Comparison of ENCODE assay signal across 20 cellular contexts in genomic region chr6:13831623-13832022, GRCh38. TPM values are rescaled to one million over a fixed set of nuclear protein-coding genes. Genes with fewer than 3 reads are reported as not detected.
DNase-seq lines count a peak whose midpoint lies in the region; ATAC-seq, FAIRE-seq and TF ChIP-seq lines count a peak whose summit lies in the region.
"Had no signal": no experiment of that assay in that cellular context is flagged by ENCODE, and none has a peak within 500 bp of the region (broad histone marks: within the 10 kb centered on the region; RNA-seq: fewer than 3 reads in every experiment).

No MANE protein-coding gene starts in this region.

- H3K27ac ChIP-seq in GM12878 (ENCODE audit: control insufficient read depth, insufficient read depth) = peak overlapping the region; percentile 1; the same call in 1 of the 2 replicates
- H3K27ac ChIP-seq: hepatocyte, psoas muscle, thoracic aorta had no signal

- H4K20me1 ChIP-seq in GM12878 (ENCODE audit: control insufficient read depth, insufficient read depth) = no peaks in the 10 kb centered on the region

- no peak for TF ChIP-seq POLR2A in GM12878 (IDR thresholded peaks at IDR 0.05; ENCODE audit: low read depth, low read length)

- no TSS peak for BruUV-seq in GM12878 (replicated peaks; lab: Mats Ljungman, UMichigan)

- no peak for TF ChIP-seq CTCF in GM13976 (IDR thresholded peaks at IDR 0.05; ENCODE audit: borderline replicate concordance, control extremely low read depth, extremely low read depth, insufficient read depth, missing control alignments)
- no peak for TF ChIP-seq CTCF in GM12878 (IDR thresholded peaks at IDR 0.05 in 2 of 3, conservative IDR thresholded peaks at IDR 0.05 in 1 of 3; ENCODE audit: control insufficient read depth in 2 of 3, extremely low read depth in 1 of 3, insufficient read depth in 1 of 3, low read depth in 3 of 3, low read length in 3 of 3)

- no peaks in the 10 kb centered on the region for H3K79me2 ChIP-seq in GM12878 (ENCODE audit: control insufficient read depth, insufficient read depth, low read length)
- H3K79me2 ChIP-seq: hepatocyte had no signal

- in situ Hi-C loops in GM13976 (cut with MboI; ENCODE audit: low sequenced_read_pairs, unreplicated experiment) (no loop called here), GM12878 (cut with MboI) (no loop called here)

- ATAC-seq in GM21390 (IDR thresholded peaks at IDR 0.05; ENCODE audit: unreplicated experiment) (peak; percentile 63), HG02981 (IDR thresholded peaks at IDR 0.05; ENCODE audit: unreplicated experiment) (peak; percentile 48), GM12878 (peak; percentile 93), SK-N-SH treated with all-trans-retinoic acid at 6 μM for 48 hours (no peak)
- ATAC-seq: activated CD4-positive, alpha-beta T cell treated with anti-CD3 and anti-CD28 coated beads for 36 hours; GM23338; HepG2; psoas muscle had no signal

- FAIRE-seq in GM12878 (lab: Jason Lieb, UNC) = no peak
- FAIRE-seq: HepG2 had no signal

- no peak overlapping the region for H3K9ac ChIP-seq in GM12878 (ENCODE audit: control insufficient read depth, insufficient read depth, low read length)

- CTCF ChIA-PET in GM12878 (lab: Yijun Ruan, JAX) = interaction anchor here (1.3 kb wide), 1 partner anchor 213 kb away, joined by 3 read pairs; no protein-coding TSS in a partner anchor

- peak overlapping the region; percentile 37 for H2AFZ ChIP-seq in GM12878 (ENCODE audit: control insufficient read depth, low read depth, low read length)
- H2AFZ ChIP-seq: GM23338, hepatocyte had no signal

- TF ChIP-seq RAD21 in GM12878 (IDR thresholded peaks at IDR 0.05; ENCODE audit: insufficient read depth, low read depth, low read length) = no peak

- H3K9me3 ChIP-seq in GM12878 (replicated peaks; ENCODE audit: control insufficient read depth, insufficient read depth, low read length) = peaks cover 4% of the 10 kb centered on the region; the same call in 2 of the 3 replicates
- H3K9me3 ChIP-seq: psoas muscle, thoracic aorta had no signal

- no peaks in the 10 kb centered on the region for H3K27me3 ChIP-seq in GM12878 (replicated peaks in 1 of 2; ENCODE audit: control insufficient read depth in 2 of 2, insufficient read depth in 2 of 2, low read length in 1 of 2)
- H3K27me3 ChIP-seq: hepatocyte had no signal

- no peak overlapping the region for H3K4me2 ChIP-seq in GM12878 (ENCODE audit: control insufficient read depth, insufficient read depth)
- H3K4me2 ChIP-seq: GM23338, hepatocyte had no signal

- no peak overlapping the region for H3K4me3 ChIP-seq in GM12878
- H3K4me3 ChIP-seq: GM23338, hepatocyte, psoas muscle, thoracic aorta had no signal

- WGBS in GM12878 (ENCODE audit: insufficient coverage, insufficient replicate concordance, low lambda C conversion rate, missing lambda C conversion rate) = 23% methylated on average over 7 of the region's 7 CpGs

- RAD21 ChIA-PET in GM12878 (lab: Charles Lee; ENCODE audit: unreplicated experiment) = interaction anchor here (0.6 kb wide), 1 partner anchor 61 kb away, joined by 3 read pairs; no protein-coding TSS in a partner anchor

- no peak for TF ChIP-seq EP300 in GM12878 (IDR thresholded peaks at IDR 0.05; ENCODE audit: borderline replicate concordance in 1 of 2, control insufficient read depth in 1 of 2, low read depth in 2 of 2, low read length in 2 of 2)

- DNase-seq in GM13976 (ENCODE audit: low spot score) (peak; percentile 47), GM12878 (ENCODE audit: low read depth, low spot score) (no peak), NCI-H446 treated with DMSO at 0.1 percent for 48 hours (lab: John Stamatoyannopoulos, UW) (no peak), HUDEP-2 (lab: John Stamatoyannopoulos, UW; ENCODE audit: unreplicated experiment in 76 of 76) (no peak), NCI-H2196 (lab: John Stamatoyannopoulos, UW; ENCODE audit: unreplicated experiment) (no peak)
- DNase-seq: activated CD4-positive, alpha-beta T cell treated with anti-CD3 and anti-CD28 coated beads for 36 hours; activated effector memory CD4-positive, alpha-beta T cell treated with anti-CD3 and anti-CD28 coated beads, Interleukin-2, amount 50 U/mL, for 16 hours; amygdala; kidney glomerular epithelial cell; MM.1S; NCI-H2081; NCI-H510A treated with DMSO at 0.1 percent for 48 hours; psoas muscle had no signal

- SMC1A ChIA-PET in GM12878 (lab: Charles Lee; ENCODE audit: uncharacterized antibody, unreplicated experiment) = no interaction called here

- intact Hi-C loops in GM12878 (cut with micrococcal nuclease; ENCODE audit: unreplicated experiment) = no loop called here

- POLR2A ChIA-PET in GM12878 (lab: Charles Lee) = no interaction called here

- H3K4me1 ChIP-seq in GM12878 (ENCODE audit: control insufficient read depth, insufficient read depth, low read length) = peaks cover 3% of the 10 kb centered on the region; the same call in 1 of the 2 replicates
- H3K4me1 ChIP-seq: psoas muscle had no signal

- H3K36me3 ChIP-seq in GM12878 (ENCODE audit: control insufficient read depth in 2 of 2, insufficient read depth in 2 of 2, low read length in 1 of 2) = no peaks in the 10 kb centered on the region
- H3K36me3 ChIP-seq: thoracic aorta had no signal

TF ChIP-seq in GM12878, 131 proteins besides CTCF, POLR2A, EP300 and RAD21 (continues in another document):
- TF ChIP-seq MEF2B (IDR thresholded peaks at IDR 0.05; ENCODE audit: partially characterized antibody, poor library complexity, severe bottlenecking) (no peak), STAT3 (IDR thresholded peaks at IDR 0.05; ENCODE audit: low read depth, low read length) (no peak), BHLHE40 (IDR thresholded peaks at IDR 0.05; ENCODE audit: borderline replicate concordance in 1 of 2, low read depth in 2 of 2, low read length in 1 of 2) (peak; percentile 82 to 83), BACH1 (IDR thresholded peaks at IDR 0.05; ENCODE audit: borderline replicate concordance) (no peak), HDGF (IDR thresholded peaks at IDR 0.05) (no peak), RAD51 (IDR thresholded peaks at IDR 0.05) (no peak), CHD2 (IDR thresholded peaks at IDR 0.05; ENCODE audit: borderline replicate concordance, low read depth, low read length) (no peak)
- TF ChIP-seq, protein P1, sequence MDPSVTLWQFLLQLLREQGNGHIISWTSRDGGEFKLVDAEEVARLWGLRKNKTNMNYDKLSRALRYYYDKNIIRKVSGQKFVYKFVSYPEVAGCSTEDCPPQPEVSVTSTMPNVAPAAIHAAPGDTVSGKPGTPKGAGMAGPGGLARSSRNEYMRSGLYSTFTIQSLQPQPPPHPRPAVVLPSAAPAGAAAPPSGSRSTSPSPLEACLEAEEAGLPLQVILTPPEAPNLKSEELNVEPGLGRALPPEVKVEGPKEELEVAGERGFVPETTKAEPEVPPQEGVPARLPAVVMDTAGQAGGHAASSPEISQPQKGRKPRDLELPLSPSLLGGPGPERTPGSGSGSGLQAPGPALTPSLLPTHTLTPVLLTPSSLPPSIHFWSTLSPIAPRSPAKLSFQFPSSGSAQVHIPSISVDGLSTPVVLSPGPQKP (IDR thresholded peaks at IDR 0.05; ENCODE audit: low read depth, low read length) = no peak

TF ChIP-seq in SK-N-SH treated with all-trans-retinoic acid at 6 μM for 48 hours, 23 proteins besides CTCF, POLR2A, EP300 and RAD21:
- TF ChIP-seq BACH2 (CRISPR knock-in tag; IDR thresholded peaks at IDR 0.05; ENCODE audit: borderline replicate concordance) = no peak
- TF ChIP-seq ZNF565 (CRISPR knock-in tag; conservative IDR thresholded peaks at IDR 0.05; ENCODE audit: low read depth) = no peak
- TF ChIP-seq TSHZ2 (CRISPR knock-in tag; IDR thresholded peaks at IDR 0.05) = no peak
- no peak for TF ChIP-seq ISL1 (CRISPR knock-in tag; IDR thresholded peaks at IDR 0.05)
- no peak for TF ChIP-seq ARNTL (CRISPR knock-in tag; IDR thresholded peaks at IDR 0.05; ENCODE audit: borderline replicate concordance, low read depth)
- TF ChIP-seq SNAI2 (CRISPR knock-in tag; IDR thresholded peaks at IDR 0.05) = no peak
- no peak for TF ChIP-seq ZFP30 (CRISPR knock-in tag; IDR thresholded peaks at IDR 0.05)
- TF ChIP-seq ZFP3 (CRISPR knock-in tag; IDR thresholded peaks at IDR 0.05) = no peak

RNA-seq across cellular contexts. Expression of gene MCUR1, which starts 17.3 kb away (rescaled TPM):
- total RNA-seq in GM12878 (2013; cell fraction: nucleolus; rRNA removed) = 8.3 and 8.8 TPM in 2 replicates
- total RNA-seq in GM12878 (2014; rRNA removed) (16.8 and 18.1 TPM in 2 replicates), GM12878 (2014; rRNA removed; fragmentation: Illumina TruSeq; extraction: Trizol) (24.2 and 26.7 TPM in 2 replicates), GM12878 (2021) (31.7 and 34.9 TPM in 2 replicates)
- polyA plus RNA-seq in GM12878 (2011; ENCODE audit: low read depth) = 4.1 TPM
- polyA plus RNA-seq in GM12878 (2011; rRNA removed) (12.0 and 20.5 TPM in 2 replicates), GM12878 (2014; fragmentation: Illumina TruSeq; extraction: Trizol) (19.7 and 22.2 TPM in 2 replicates), GM12878 (2014; fragmentation: Nextera tagmentation; extraction: Ambion mirVana) (1 to 10 TPM; 4.4 to 9.4 TPM), GM12878 (2014; rRNA removed) (14.4 and 17.2 TPM in 2 replicates), GM12878 (2016; fragmentation: Nextera tagmentation; extraction: Ambion mirVana) (10 to 100 TPM; 36.1 to 43.9 TPM)
- polyA plus RNA-seq in GM12878 (2011; cell fraction: cytosol; rRNA removed) = 6.6 and 7.1 TPM in 2 replicates
- polyA plus RNA-seq in GM12878 (2011; cell fraction: nucleus; rRNA removed) = 2.9 and 4.6 TPM in 2 replicates
- polyA plus RNA-seq in GM12878 (2012) = 8.2 and 11.2 TPM in 2 replicates
- 6.0 and 7.6 TPM in 2 replicates for polyA minus RNA-seq in GM12878 (2011; rRNA and poly(A)+ RNA removed)
- polyA minus RNA-seq in GM12878 (2011; cell fraction: cytosol; rRNA and poly(A)+ RNA removed) = 3.1 and 3.6 TPM in 2 replicates
- 2.7 and 6.8 TPM in 2 replicates for polyA minus RNA-seq in GM12878 (2011; cell fraction: nucleus; rRNA and poly(A)+ RNA removed)
